ENCODE assay signal across 27 cellular contexts in the genomic region with DNA sequence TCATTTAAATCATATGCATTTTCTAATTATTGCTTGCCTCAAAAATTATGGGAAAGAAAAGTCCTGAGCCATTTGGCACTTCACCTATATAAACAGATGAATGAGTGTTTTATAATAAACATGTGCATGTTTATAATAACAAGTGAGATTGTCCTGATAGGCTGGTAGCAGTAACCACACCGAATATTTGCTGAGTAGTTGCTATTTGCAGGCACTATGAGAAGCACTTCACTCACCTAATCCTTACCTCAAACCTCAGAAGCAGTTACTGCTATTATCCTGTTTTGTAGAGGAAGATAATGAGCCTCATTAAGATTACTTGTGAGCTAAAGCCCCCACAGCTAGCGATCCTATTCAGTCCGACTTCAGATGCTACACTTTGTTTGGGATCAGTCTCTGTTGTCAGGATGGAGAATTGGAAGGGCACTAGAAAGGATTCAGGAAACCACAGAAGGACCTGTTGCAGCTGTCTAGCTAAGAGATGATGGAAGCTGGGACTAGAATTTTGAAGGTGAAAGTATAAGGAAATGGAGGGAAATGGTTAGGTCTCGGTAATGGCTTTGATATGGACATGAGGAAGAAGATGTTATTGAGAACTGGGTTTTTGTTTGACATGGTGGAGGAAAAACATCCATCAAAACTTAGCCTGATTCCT. TPM values are rescaled to one million over a fixed set of nuclear protein-coding genes. Genes with fewer than 3 reads are reported as not detected.
DNase-seq lines count a peak whose midpoint lies in the region; TF ChIP-seq lines count a peak whose summit lies in the region.
"Had no signal": no experiment of that assay in that cellular context is flagged by ENCODE, and none has a peak within 500 bp of the region (broad histone marks: within the 10 kb centered on the region; RNA-seq: fewer than 3 reads in every experiment).

No MANE protein-coding gene starts in this region.

- no peak overlapping the region for H3K27ac Mint-ChIP-seq in activated CD4-positive, alpha-beta T cell treated with anti-CD3 and anti-CD28 coated beads, Interleukin-2, amount 10 ng/mL, durations not matched to agents 7 days and 5 days
- H3K27ac Mint-ChIP-seq: H9; immature natural killer cell; stimulated activated effector memory CD8-positive, alpha-beta T cell treated with anti-CD3 and anti-CD28 coated beads, Interleukin-12 subunit alpha, Interleukin-12 subunit beta, amount 100 ng/mL, for 72 hours; T-helper 17 cell had no signal

- peaks cover 4% of the 10 kb centered on the region for H3K9me3 Mint-ChIP-seq in activated CD4-positive, alpha-beta T cell treated with anti-CD3 and anti-CD28 coated beads, Interleukin-2, amount 10 ng/mL, durations not matched to agents 7 days and 5 days

- CTCF ChIA-PET in activated CD4-positive, alpha-beta T cell treated with anti-CD3 and anti-CD28 coated beads, Interleukin-2, amount 10 ng/mL, durations not matched to agents 7 days and 5 days (lab: Charles Lee), result no interaction called here

- H3K36me3 ChIP-seq in parathyroid adenoma (ENCODE audit: control insufficient read depth, insufficient read depth, low read length) (no peaks in the 10 kb centered on the region), tibial artery (no peaks in the 10 kb centered on the region)
- H3K36me3 ChIP-seq: BE2C, right atrium auricular region, spleen had no signal

- DNase-seq in NCI-H748 (lab: John Stamatoyannopoulos, UW; ENCODE audit: unreplicated experiment) (peak; percentile 19), NCI-H748 treated with DMSO at 0.1 percent for 48 hours (lab: John Stamatoyannopoulos, UW) (no peak), NCI-H187 (lab: John Stamatoyannopoulos, UW) (peak; percentile 35 to 47), NCI-H82 (lab: John Stamatoyannopoulos, UW) (peak; percentile 79), tibial artery (no peak), T1000 (lab: John Stamatoyannopoulos, UW) (no peak)
- DNase-seq in activated CD4-positive, alpha-beta T cell treated with anti-CD3 and anti-CD28 coated beads, Interleukin-2, amount 10 ng/mL, durations not matched to agents 7 days and 5 days, result no peak
- DNase-seq: activated CD4-positive, alpha-beta T cell treated with anti-CD3 and anti-CD28 coated beads for 48 hours; activated naive CD4-positive, alpha-beta T cell; activated T-cell treated with anti-CD3 and anti-CD28 coated beads, Interleukin-2, amount 50 U/mL, for 48 hours; amniotic stem cell; BE2C; effector CD8-positive, alpha-beta T cell; H9; hippocampal formation; immature natural killer cell; mesenchymal stem cell; SK-N-SH; spleen; stimulated activated CD4-positive, alpha-beta T cell treated with anti-CD3 and anti-CD28 coated beads, Interleukin-2, amount 100 ng/mL, for 48 hours; substantia nigra; T-helper 17 cell had no signal

- no peak overlapping the region for H3K9ac ChIP-seq in parathyroid adenoma
- H3K9ac ChIP-seq: SK-N-SH had no signal

- no peak overlapping the region for H3K4me2 ChIP-seq in parathyroid adenoma (ENCODE audit: low read length)
- H3K4me2 ChIP-seq: SK-N-SH had no signal

- no peaks in the 10 kb centered on the region for H3K4me1 Mint-ChIP-seq in activated CD4-positive, alpha-beta T cell treated with anti-CD3 and anti-CD28 coated beads, Interleukin-2, amount 10 ng/mL, durations not matched to agents 7 days and 5 days
- H3K4me1 Mint-ChIP-seq: immature natural killer cell; stimulated activated effector memory CD8-positive, alpha-beta T cell treated with anti-CD3 and anti-CD28 coated beads, Interleukin-12 subunit alpha, Interleukin-12 subunit beta, amount 100 ng/mL, for 72 hours; T-helper 17 cell had no signal

- H3K27ac ChIP-seq in parathyroid adenoma, result no peak overlapping the region
- no peak overlapping the region for H3K27ac ChIP-seq in tibial artery
- H3K27ac ChIP-seq: HL-60, right atrium auricular region, spleen had no signal

- no peaks in the 10 kb centered on the region for H3K79me2 ChIP-seq in parathyroid adenoma

- H3K36me3 Mint-ChIP-seq in activated CD4-positive, alpha-beta T cell treated with anti-CD3 and anti-CD28 coated beads, Interleukin-2, amount 10 ng/mL, durations not matched to agents 7 days and 5 days (ENCODE audit: low read depth), result no peaks in the 10 kb centered on the region
- H3K36me3 Mint-ChIP-seq: immature natural killer cell; stimulated activated effector memory CD8-positive, alpha-beta T cell treated with anti-CD3 and anti-CD28 coated beads, Interleukin-12 subunit alpha, Interleukin-12 subunit beta, amount 100 ng/mL, for 72 hours had no signal

- H3K9me3 ChIP-seq in parathyroid adenoma (ENCODE audit: control insufficient read depth, low read length) (no peaks in the 10 kb centered on the region), tibial artery (peaks cover 0 to 7% (median 0%) of the 10 kb centered on the region in 3 donors)
- H3K9me3 ChIP-seq: BE2C, SK-N-SH had no signal

- POLR2A ChIA-PET in activated CD4-positive, alpha-beta T cell treated with anti-CD3 and anti-CD28 coated beads, Interleukin-2, amount 10 ng/mL, durations not matched to agents 7 days and 5 days (lab: Charles Lee), result no interaction called here

- H3K4me1 ChIP-seq in parathyroid adenoma (no peaks in the 10 kb centered on the region), tibial artery (peaks cover 0 to 3% (median 0%) of the 10 kb centered on the region in 4 donors)
- H3K4me1 ChIP-seq: BE2C, right atrium auricular region, spleen had no signal

- peak overlapping the region; percentile 1 for H2AFZ ChIP-seq in parathyroid adenoma

- no peaks in the 10 kb centered on the region for H3K27me3 Mint-ChIP-seq in activated CD4-positive, alpha-beta T cell treated with anti-CD3 and anti-CD28 coated beads, Interleukin-2, amount 10 ng/mL, durations not matched to agents 7 days and 5 days
- H3K27me3 Mint-ChIP-seq: T-helper 17 cell had no signal

- intact Hi-C loops in tibial artery (cut with DNase I; ENCODE audit: low total_unique reads), result no loop called here

- H3K4me3 ChIP-seq in parathyroid adenoma (ENCODE audit: low read depth, low read length) (no peak overlapping the region), tibial artery (no peak overlapping the region)
- H3K4me3 ChIP-seq: GM12878, right atrium auricular region, spleen had no signal

- no peak overlapping the region for H3K4me3 Mint-ChIP-seq in activated CD4-positive, alpha-beta T cell treated with anti-CD3 and anti-CD28 coated beads, Interleukin-2, amount 10 ng/mL, durations not matched to agents 7 days and 5 days
- H3K4me3 Mint-ChIP-seq: H9; immature natural killer cell; stimulated activated effector memory CD8-positive, alpha-beta T cell treated with anti-CD3 and anti-CD28 coated beads, Interleukin-12 subunit alpha, Interleukin-12 subunit beta, amount 100 ng/mL, for 72 hours; T-helper 17 cell had no signal

- no peak for TF ChIP-seq CTCF in parathyroid adenoma (IDR thresholded peaks at IDR 0.05)
- no peak for TF ChIP-seq CTCF in tibial artery (IDR thresholded peaks at IDR 0.05)

- H3K27me3 ChIP-seq in parathyroid adenoma (ENCODE audit: control insufficient read depth, insufficient read depth, low read length), result no peaks in the 10 kb centered on the region
- no peaks in the 10 kb centered on the region for H3K27me3 ChIP-seq in tibial artery
- H3K27me3 ChIP-seq: BE2C, right atrium auricular region, spleen had no signal

RNA-seq across cellular contexts. Expression of a gene that starts 28.4 kb away (rescaled TPM):
- under 1 TPM in 1 of 2 experiments, not detected in 1; 0.04 TPM for total RNA-seq in activated CD4-positive, alpha-beta T cell treated with anti-CD3 and anti-CD28 coated beads, Interleukin-2, amount 10 ng/mL, durations not matched to agents 7 days and 5 days
- total RNA-seq: T-helper 17 cell had no signal

Comparison
In these comparisons a context has a peak if more than half of its experiments do, and no peak if none do; other contexts are left out.
1. DNase-seq: peak in NCI-H748 (single experiment), NCI-H187 (2 of 2) and NCI-H82 (single experiment); none in NCI-H748 treated with DMSO at 0.1 percent for 48 hours (single experiment), activated CD4-positive, alpha-beta T cell treated with anti-CD3 and anti-CD28 coated beads, Interleukin-2, amount 10 ng/mL, durations not matched to agents 7 days and 5 days (single experiment), tibial artery (0 of 2) and T1000 (single experiment).